18 cellular contexts compared by ENCODE assay signal in the genomic region with DNA sequence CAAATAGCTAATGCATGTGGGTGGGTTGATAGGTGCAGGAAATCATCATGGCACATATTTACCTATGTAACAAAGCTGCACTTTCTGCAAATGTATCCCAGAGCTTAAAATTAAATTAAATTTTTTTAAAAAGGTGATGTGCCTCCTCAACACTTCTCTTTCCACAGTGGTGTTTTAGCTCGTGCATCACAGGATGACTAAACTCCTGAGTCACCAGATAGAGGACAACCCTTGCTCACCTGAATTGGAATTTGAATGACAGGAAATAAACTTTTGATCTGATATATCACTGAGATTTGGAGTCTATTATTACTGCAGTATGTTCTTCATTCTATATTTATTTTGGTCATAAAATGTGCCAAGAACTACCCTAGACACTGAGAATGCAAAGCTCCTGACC.
DNase-seq lines count a peak whose midpoint lies in the region; ATAC-seq and TF ChIP-seq lines count a peak whose summit lies in the region.
"Had no signal": no experiment of that assay in that cellular context is flagged by ENCODE, and none has a peak within 500 bp of the region (broad histone marks: within the 10 kb centered on the region; RNA-seq: fewer than 3 reads in every experiment).

No MANE protein-coding gene starts in this region.

- no peak overlapping the region for H3K27ac ChIP-seq in HCT116 (ENCODE audit: low read depth, low read length)
- no peak overlapping the region for H3K27ac ChIP-seq in mammary epithelial cell (ENCODE audit: insufficient read depth, low read depth, low read length)
- no peak overlapping the region for H3K27ac ChIP-seq in foreskin keratinocyte
- H3K27ac ChIP-seq in brain microvascular endothelial cell = no peak overlapping the region
- H3K27ac ChIP-seq in tibial nerve = no peak overlapping the region
- no peak overlapping the region for H3K27ac ChIP-seq in Karpas-422 (ENCODE audit: low read length)
- H3K27ac ChIP-seq: GM23248 had no signal

- H4K20me1 ChIP-seq in HCT116 (ENCODE audit: insufficient read depth) (no peaks in the 10 kb centered on the region), mammary epithelial cell (ENCODE audit: insufficient read depth, low read length) (no peaks in the 10 kb centered on the region), Karpas-422 (ENCODE audit: insufficient read depth, low read depth, low read length) (no peaks in the 10 kb centered on the region)

- H2AFZ ChIP-seq in HCT116 (ENCODE audit: low read depth, low read length, poor library complexity, severe bottlenecking) (no peak overlapping the region), mammary epithelial cell (ENCODE audit: low read depth, low read length) (no peak overlapping the region), Karpas-422 (ENCODE audit: low read length) (no peak overlapping the region)
- H2AFZ ChIP-seq: GM23248 had no signal

- no peaks in the 10 kb centered on the region for H3K36me3 ChIP-seq in HCT116 (ENCODE audit: control insufficient read depth in 1 of 2, insufficient read depth in 2 of 2, low read length in 2 of 2)
- no peaks in the 10 kb centered on the region for H3K36me3 ChIP-seq in mammary epithelial cell (ENCODE audit: insufficient read depth, low read length)
- no peaks in the 10 kb centered on the region for H3K36me3 ChIP-seq in brain microvascular endothelial cell (replicated peaks)
- H3K36me3 ChIP-seq in tibial nerve = no peaks in the 10 kb centered on the region
- peaks cover 18% of the 10 kb centered on the region for H3K36me3 ChIP-seq in Karpas-422 (ENCODE audit: insufficient read depth, low read length)

- RAD21 ChIA-PET in HCT116 (lab: Charles Lee; ENCODE audit: low non-redundant PET in 1 of 2, low total read pairs in 2 of 2, uncharacterized antibody in 2 of 2, unreplicated experiment in 2 of 2) = no interaction called here

- 0% methylated on average over 1 of the region's 1 CpG for WGBS in mammary epithelial cell (ENCODE audit: low coverage, missing lambda C conversion rate)
- 58 to 76% methylated on average over 1 of the region's 1 CpG for WGBS in tibial nerve, 2 donors

- H3K4me3 ChIP-seq in HCT116 (replicated peaks in 1 of 2; ENCODE audit: low read depth in 1 of 2, low read length in 2 of 2) (no peak overlapping the region), mammary epithelial cell (replicated peaks in 1 of 3; ENCODE audit: insufficient read depth in 1 of 3, low read depth in 2 of 3, low read length in 3 of 3) (no peak overlapping the region), brain microvascular endothelial cell (ENCODE audit: low read depth, low read length) (no peak overlapping the region), tibial nerve (no peak overlapping the region), Karpas-422 (ENCODE audit: low read length) (no peak overlapping the region)
- H3K4me3 ChIP-seq: GM12878, GM23248 had no signal

- TF ChIP-seq POLR2A in HCT116 (IDR thresholded peaks at IDR 0.05; ENCODE audit: borderline replicate concordance, extremely low read depth, insufficient read depth, insufficient read length) = no peak
- TF ChIP-seq POLR2A in tibial nerve (IDR thresholded peaks at IDR 0.05) = no peak

- no peaks in the 10 kb centered on the region for H3K27me3 ChIP-seq in HCT116 (ENCODE audit: insufficient read depth, low read length)
- no peaks in the 10 kb centered on the region for H3K27me3 ChIP-seq in mammary epithelial cell (ENCODE audit: insufficient read depth, low read length)
- H3K27me3 ChIP-seq in foreskin keratinocyte = no peaks in the 10 kb centered on the region
- no peaks in the 10 kb centered on the region for H3K27me3 ChIP-seq in brain microvascular endothelial cell (replicated peaks)
- no peaks in the 10 kb centered on the region for H3K27me3 ChIP-seq in tibial nerve
- no peaks in the 10 kb centered on the region for H3K27me3 ChIP-seq in Karpas-422 (ENCODE audit: low read length)

- no peak for TF ChIP-seq EP300 in tibial nerve (IDR thresholded peaks at IDR 0.05)

- no peaks in the 10 kb centered on the region for H3K4me1 ChIP-seq in HCT116 (ENCODE audit: control insufficient read depth in 1 of 2, insufficient read depth in 2 of 2, low read length in 2 of 2)
- peaks cover 5% of the 10 kb centered on the region for H3K4me1 ChIP-seq in mammary epithelial cell (ENCODE audit: insufficient read depth, low read length)
- no peaks in the 10 kb centered on the region for H3K4me1 ChIP-seq in foreskin keratinocyte
- H3K4me1 ChIP-seq in tibial nerve = no peaks in the 10 kb centered on the region
- no peaks in the 10 kb centered on the region for H3K4me1 ChIP-seq in Karpas-422 (ENCODE audit: low read length)

- CTCF ChIA-PET in HCT116 (lab: Charles Lee) (interaction anchor here (0.6 kb wide), 1 partner anchor 201 kb away, joined by 5 read pairs; no protein-coding TSS in a partner anchor), mammary epithelial cell (lab: Charles Lee; ENCODE audit: low non-redundant PET) (no interaction called here)

- TF ChIP-seq RAD21 in HCT116 (IDR thresholded peaks at IDR 0.05; ENCODE audit: low read depth) = no peak

- dilution Hi-C loops in mammary epithelial cell (cut with HindIII; ENCODE audit: low sequenced_read_pairs) = no loop called here

- no peak for TF ChIP-seq CTCF in HCT116 (IDR thresholded peaks at IDR 0.05 in 2 of 3, conservative IDR thresholded peaks at IDR 0.05 in 1 of 3; ENCODE audit: borderline replicate concordance in 1 of 3, insufficient read depth in 1 of 3, low read depth in 2 of 3, low read length in 2 of 3)
- no peak for TF ChIP-seq CTCF in mammary epithelial cell (conservative IDR thresholded peaks at IDR 0.05 in 1 of 2, IDR thresholded peaks at IDR 0.05 in 1 of 2; ENCODE audit: extremely low read depth in 1 of 2, insufficient read depth in 1 of 2, low read depth in 1 of 2, low read length in 2 of 2)
- no peak for TF ChIP-seq CTCF in foreskin keratinocyte (conservative IDR thresholded peaks at IDR 0.05)
- TF ChIP-seq CTCF in brain microvascular endothelial cell (IDR thresholded peaks at IDR 0.05; ENCODE audit: low read depth, low read length, missing control alignments) = no peak
- TF ChIP-seq CTCF in tibial nerve (IDR thresholded peaks at IDR 0.05) = no peak

- no TSS peak for BruUV-seq in HCT116 (replicated peaks; lab: Mats Ljungman, UMichigan)
- no TSS peak for BruUV-seq in mammary epithelial cell (replicated peaks; lab: Mats Ljungman, UMichigan)

- DNase-seq in HCT116 (ENCODE audit: low read depth, low spot score) = no peak
- DNase-seq in M059J (ENCODE audit: low read depth) = peak; percentile 22
- DNase-seq in mammary epithelial cell = peak; percentile 32
- peak; percentile 27 to 63 for DNase-seq in foreskin keratinocyte
- no peak for DNase-seq in brain microvascular endothelial cell
- no peak for DNase-seq in tibial nerve (ENCODE audit: low spot score in 2 of 2)
- no peak for DNase-seq in Karpas-422
- DNase-seq: C1 segment of cervical spinal cord; CD4-positive, alpha-beta memory T cell; COR-L47; DMS153; DND-41; GDM1; GM23248; H7; HCEC 1CT had no signal

- intact Hi-C loops in HCT116 (cut with micrococcal nuclease) (no loop called here), mammary epithelial cell (cut with micrococcal nuclease) (no loop called here)

- in situ Hi-C loops in mammary epithelial cell (cut with MboI; ENCODE audit: low sequenced_read_pairs in 2 of 2) (no loop called here), brain microvascular endothelial cell (cut with HindIII; ENCODE audit: low pct_ligation_motif_present, low sequenced_read_pairs) (no loop called here)

- H3K9ac ChIP-seq in HCT116 (ENCODE audit: low read length) (no peak overlapping the region), mammary epithelial cell (ENCODE audit: insufficient read depth, low read length) (no peak overlapping the region), Karpas-422 (ENCODE audit: low read length) (no peak overlapping the region)
- H3K9ac ChIP-seq: GM23248 had no signal

- no peaks in the 10 kb centered on the region for H3K9me2 ChIP-seq in HCT116 (ENCODE audit: insufficient read depth)
- no peaks in the 10 kb centered on the region for H3K9me2 ChIP-seq in Karpas-422 (replicated peaks; ENCODE audit: insufficient read depth, low read length)

- H3K4me2 ChIP-seq in HCT116 (ENCODE audit: low read length) (no peak overlapping the region), mammary epithelial cell (ENCODE audit: insufficient read depth, low read depth, low read length) (no peak overlapping the region), Karpas-422 (ENCODE audit: low read depth, low read length, poor library complexity, severe bottlenecking) (no peak overlapping the region)

- no peak for ATAC-seq in HCT116
- peak; percentile 93 for ATAC-seq in foreskin keratinocyte
- ATAC-seq in HG03097 (IDR thresholded peaks at IDR 0.05; ENCODE audit: low FRiP score, unreplicated experiment) = no peak
- ATAC-seq: GM12878 had no signal

- H3K9me3 ChIP-seq in HCT116 (ENCODE audit: control insufficient read depth in 1 of 2, insufficient read depth in 1 of 2, low read depth in 1 of 2, low read length in 2 of 2) (no peaks in the 10 kb centered on the region), mammary epithelial cell (replicated peaks; ENCODE audit: insufficient read depth, low read length) (no peaks in the 10 kb centered on the region), tibial nerve (peaks cover 0 to 6% (median 2%) of the 10 kb centered on the region in 4 donors), Karpas-422 (ENCODE audit: low read length) (0 out of 2 replicates have a peak, but pooled peaks cover 3% of the 10 kb centered on the region)

- H3K79me2 ChIP-seq in HCT116 (ENCODE audit: insufficient read depth, low read length) = no peaks in the 10 kb centered on the region
- no peaks in the 10 kb centered on the region for H3K79me2 ChIP-seq in mammary epithelial cell (ENCODE audit: insufficient read depth, low read length)
- H3K79me2 ChIP-seq in Karpas-422 (ENCODE audit: low read length) = peaks cover 53% of the 10 kb centered on the region

- POLR2A ChIA-PET in HCT116 (lab: Charles Lee) = no interaction called here

TF ChIP-seq in HCT116, 20 proteins besides CTCF, POLR2A, EP300 and RAD21:
- TF ChIP-seq FOSL1 (IDR thresholded peaks at IDR 0.05; ENCODE audit: low read depth) = 0 out of 2 replicates have a peak, but pooled peaks have one; percentile 10
- no peak for TF ChIP-seq CBX3 (IDR thresholded peaks at IDR 0.05; ENCODE audit: low read depth)

Comparison
In these comparisons a context has a peak if more than half of its experiments do, and no peak if none do; other contexts are left out.
1. DNase-seq: peak in M059J (single experiment), mammary epithelial cell (single experiment) and foreskin keratinocyte (2 of 2); none in HCT116 (single experiment), brain microvascular endothelial cell (single experiment), tibial nerve (0 of 2) and Karpas-422 (single experiment).